9 cellular contexts compared by ENCODE assay signal in genomic region chr11:75499423-75500305, GRCh38. TPM values are rescaled to one million over a fixed set of nuclear protein-coding genes. Genes with fewer than 3 reads are reported as not detected.
DNase-seq lines count a peak whose midpoint lies in the region; ATAC-seq, FAIRE-seq and TF ChIP-seq lines count a peak whose summit lies in the region.
"Had no signal": no experiment of that assay in that cellular context is flagged by ENCODE, and none has a peak within 500 bp of the region (broad histone marks: within the 10 kb centered on the region; RNA-seq: fewer than 3 reads in every experiment).

No MANE protein-coding gene starts in this region.

- no peaks in the 10 kb centered on the region for H3K9me3 ChIP-seq in esophagus squamous epithelium

- no peak for TF ChIP-seq POLR2A in esophagus squamous epithelium (IDR thresholded peaks at IDR 0.05)

- ATAC-seq in GM19455 (IDR thresholded peaks at IDR 0.05; ENCODE audit: unreplicated experiment) (no peak), GM21515 (IDR thresholded peaks at IDR 0.05; ENCODE audit: unreplicated experiment) (no peak)

- peaks cover 0 to 21% (median 5%) of the 10 kb centered on the region in 3 donors for H3K4me1 ChIP-seq in esophagus squamous epithelium

- no peaks in the 10 kb centered on the region for H3K27me3 ChIP-seq in esophagus squamous epithelium

- WGBS in esophagus squamous epithelium, 2 donors = 42 to 62% methylated on average over 4 to 7 of the region's 8 CpGs

- no peaks in the 10 kb centered on the region for H3K36me3 ChIP-seq in esophagus squamous epithelium

- intact Hi-C loops in esophagus squamous epithelium (cut with DNase I) = no loop called here

- TF ChIP-seq CTCF in esophagus squamous epithelium (IDR thresholded peaks at IDR 0.05) (no peak), coronary artery (IDR thresholded peaks at IDR 0.05) (no peak)

- no peak overlapping the region for H3K4me3 ChIP-seq in esophagus squamous epithelium
- no peak overlapping the region for H3K4me3 ChIP-seq in coronary artery

- DNase-seq in AG08396 (ENCODE audit: low spot score) = peak; percentile 90
- DNase-seq in RCC 7860 (ENCODE audit: low spot score) = peak; percentile 22
- no peak for DNase-seq in esophagus squamous epithelium (lab: John Stamatoyannopoulos, UW)
- DNase-seq in non-pigmented ciliary epithelial cell (ENCODE audit: low read depth) = peak; percentile 85
- no peak for DNase-seq in RPMI8226
- no peak for DNase-seq in coronary artery (ENCODE audit: low spot score)
- DNase-seq: activated T-cell treated with anti-CD3 and anti-CD28 coated beads, Interleukin-2, amount 50 U/mL, for 24 hours had no signal

- FAIRE-seq in RCC 7860 (lab: Jason Lieb, UNC) = no peak

- H3K27ac ChIP-seq in esophagus squamous epithelium = peak overlapping the region; percentile 2 to 86 (median 39)
- H3K27ac ChIP-seq in coronary artery = peak overlapping the region in 1 of 2 donors; percentile 86

RNA-seq across cellular contexts. Expression of gene GDPD5, which starts 26.1 kb away (rescaled TPM):
- 1 to 10 TPM in 3 of 4 donors, under 1 TPM in 1; 0.57 to 2.3 (median 1.6) TPM for total RNA-seq in esophagus squamous epithelium

Comparison
In these comparisons a context has a peak if more than half of its experiments do, and no peak if none do; other contexts are left out.
1. DNase-seq: peak in AG08396 (single experiment), RCC 7860 (single experiment) and non-pigmented ciliary epithelial cell (single experiment); none in esophagus squamous epithelium (single experiment), RPMI8226 (single experiment) and coronary artery (single experiment).